ENCODE assay signal across 1 cellular context in genomic region chr1:116699605-116700004, GRCh38.
TF ChIP-seq lines count a peak whose summit lies in the region.

No MANE protein-coding gene starts in this region.

TF ChIP-seq in K562, 482 proteins besides CTCF, POLR2A, EP300 and RAD21:
- TF ChIP-seq CHD1 (IDR thresholded peaks at IDR 0.05; ENCODE audit: low read length): no peak
- no peak for TF ChIP-seq ATF6 (CRISPR knock-in tag; IDR thresholded peaks at IDR 0.05)
- no peak for TF ChIP-seq ZNF280A (IDR thresholded peaks at IDR 0.05; ENCODE audit: low read depth, partially characterized antibody)
- no peak for TF ChIP-seq CEBPG (CRISPR knock-in tag; IDR thresholded peaks at IDR 0.05)
- no peak for TF ChIP-seq CEBPG (tag; conservative IDR thresholded peaks at IDR 0.05 in 1 of 2, IDR thresholded peaks at IDR 0.05 in 1 of 2)
- TF ChIP-seq ZBTB5 (IDR thresholded peaks at IDR 0.05): no peak
- TF ChIP-seq ZC3H4 (CRISPR knock-in tag; IDR thresholded peaks at IDR 0.05; ENCODE audit: borderline replicate concordance): no peak
- no peak for TF ChIP-seq XRCC4 (IDR thresholded peaks at IDR 0.05; ENCODE audit: extremely low read depth, insufficient read depth, insufficient read length)
- no peak for TF ChIP-seq HDAC1 (IDR thresholded peaks at IDR 0.05)
- TF ChIP-seq ZSCAN29 (IDR thresholded peaks at IDR 0.05): no peak
- no peak for TF ChIP-seq DPF2 (IDR thresholded peaks at IDR 0.05)
- no peak for TF ChIP-seq GTF3C2 (IDR thresholded peaks at IDR 0.05; ENCODE audit: borderline replicate concordance, extremely low read depth, insufficient read length)
- no peak for TF ChIP-seq E2F8 (IDR thresholded peaks at IDR 0.05; ENCODE audit: low read depth, partially characterized antibody)
- TF ChIP-seq ZNF740 (CRISPR knock-in tag; IDR thresholded peaks at IDR 0.05): no peak
- no peak for TF ChIP-seq ZNF740 (tag; IDR thresholded peaks at IDR 0.05)
- no peak for TF ChIP-seq RHOXF2B (CRISPR knock-in tag; conservative IDR thresholded peaks at IDR 0.05)
- TF ChIP-seq GABPB1 (CRISPR knock-in tag; IDR thresholded peaks at IDR 0.05): no peak
- TF ChIP-seq RBM15 (IDR thresholded peaks at IDR 0.05; ENCODE audit: insufficient read depth, low read length): no peak
